14 cellular contexts compared by ENCODE assay signal in genomic region chr5:169142264-169142970, GRCh38.
DNase-seq lines count a peak whose midpoint lies in the region; ATAC-seq, FAIRE-seq and TF ChIP-seq lines count a peak whose summit lies in the region.
"Had no signal": no experiment of that assay in that cellular context is flagged by ENCODE, and none has a peak within 500 bp of the region (broad histone marks: within the 10 kb centered on the region; RNA-seq: fewer than 3 reads in every experiment).

No MANE protein-coding gene starts in this region.

- H4K20me1 ChIP-seq in astrocyte (ENCODE audit: insufficient read depth, low read length), result no peaks in the 10 kb centered on the region

- no peaks in the 10 kb centered on the region for H3K9me3 ChIP-seq in astrocyte (ENCODE audit: insufficient read depth, low read depth, low read length)
- H3K9me3 ChIP-seq in gastrocnemius medialis, result no peaks in the 10 kb centered on the region

- H3K27me3 Mint-ChIP-seq in astrocyte (ENCODE audit: low read depth, unreplicated experiment), result peaks cover 7% of the 10 kb centered on the region
- H3K27me3 Mint-ChIP-seq in endothelial cell (ENCODE audit: unreplicated experiment), result no peaks in the 10 kb centered on the region

- no peak overlapping the region for H3K27ac ChIP-seq in astrocyte (ENCODE audit: low read depth, low read length)
- peak overlapping the region in 2 of 4 donors; percentile 19 to 58 for H3K27ac ChIP-seq in gastrocnemius medialis
- H3K27ac ChIP-seq: epithelial cell of prostate had no signal

- H3K4me1 Mint-ChIP-seq in astrocyte (ENCODE audit: low read depth, unreplicated experiment), result no peaks in the 10 kb centered on the region
- H3K4me1 Mint-ChIP-seq in endothelial cell (ENCODE audit: unreplicated experiment), result no peaks in the 10 kb centered on the region
- H3K4me1 Mint-ChIP-seq: natural killer cell had no signal

- H3K4me1 ChIP-seq in astrocyte (ENCODE audit: insufficient read depth, low read length) (no peaks in the 10 kb centered on the region), gastrocnemius medialis (peaks cover 0 to 9% of the 10 kb centered on the region in 2 donors)

- H3K27ac Mint-ChIP-seq in astrocyte (ENCODE audit: unreplicated experiment), result no peak overlapping the region
- H3K27ac Mint-ChIP-seq in endothelial cell (ENCODE audit: unreplicated experiment), result no peak overlapping the region
- H3K27ac Mint-ChIP-seq: activated naive CD8-positive, alpha-beta T cell; natural killer cell had no signal

- H3K4me3 Mint-ChIP-seq in astrocyte (ENCODE audit: unreplicated experiment) (no peak overlapping the region), endothelial cell (ENCODE audit: unreplicated experiment) (no peak overlapping the region)
- H3K4me3 Mint-ChIP-seq: activated naive CD8-positive, alpha-beta T cell; natural killer cell had no signal

- H3K4me3 ChIP-seq in astrocyte (ENCODE audit: insufficient read depth, low read depth, low read length) (no peak overlapping the region), gastrocnemius medialis (no peak overlapping the region)

- H2AFZ ChIP-seq in astrocyte (ENCODE audit: low read depth, low read length), result no peak overlapping the region

- intact Hi-C loops in left colon (cut with DNase I, micrococcal nuclease) (no loop called here), gastrocnemius medialis (cut with DNase I; ENCODE audit: low total_unique reads) (no loop called here)

- H3K36me3 Mint-ChIP-seq in astrocyte (ENCODE audit: low read depth, unreplicated experiment) (peaks cover 5% of the 10 kb centered on the region), endothelial cell (ENCODE audit: low read depth, unreplicated experiment) (no peaks in the 10 kb centered on the region)
- H3K36me3 Mint-ChIP-seq: activated naive CD8-positive, alpha-beta T cell; natural killer cell had no signal

- in situ Hi-C loops in gastrocnemius medialis (cut with MboI; ENCODE audit: low sequenced_read_pairs in 4 of 4), result no loop called here

- H3K27me3 ChIP-seq in astrocyte (ENCODE audit: insufficient read depth, low read length) (no peaks in the 10 kb centered on the region), gastrocnemius medialis (no peaks in the 10 kb centered on the region)

- no peak overlapping the region for H3K9ac ChIP-seq in astrocyte (ENCODE audit: low read length)

- DNase-seq in Daoy (ENCODE audit: low read depth), result peak; percentile 13
- DNase-seq in astrocyte (ENCODE audit: low read depth), result peak; percentile 69
- DNase-seq in left colon, result peak; percentile 12 to 59
- DNase-seq in gastrocnemius medialis, result peak; percentile 42 to 49
- DNase-seq in activated effector memory CD4-positive, alpha-beta T cell treated with Interleukin-2 at 50 U/mL for 16 hours, result no peak
- no peak for DNase-seq in endothelial cell (ENCODE audit: low spot score)
- DNase-seq: natural killer cell; NCI-H1417; stimulated activated naive CD8-positive, alpha-beta T cell treated with anti-CD3 and anti-CD28 coated beads, Interleukin-15, Interleukin-2, amounts not matched to agents 100 U/mL and 50 U/mL, for 24 hours had no signal

- H3K36me3 ChIP-seq in astrocyte (ENCODE audit: insufficient read depth, low read length) (no peaks in the 10 kb centered on the region), gastrocnemius medialis (no peaks in the 10 kb centered on the region)

- H3K79me2 ChIP-seq in astrocyte (ENCODE audit: insufficient read depth, low read length), result no peaks in the 10 kb centered on the region

- ATAC-seq in left colon (no peak), gastrocnemius medialis (peak; percentile 74 to 88), HG02885 (IDR thresholded peaks at IDR 0.05; ENCODE audit: poor library complexity, unreplicated experiment) (no peak), HG02970 (IDR thresholded peaks at IDR 0.05; ENCODE audit: low FRiP score, unreplicated experiment) (no peak)
- ATAC-seq: natural killer cell; stimulated activated naive CD8-positive, alpha-beta T cell treated with anti-CD3 and anti-CD28 coated beads, Interleukin-15, Interleukin-2, amounts not matched to agents 100 U/mL and 50 U/mL, for 24 hours had no signal

- TF ChIP-seq CTCF in astrocyte (IDR thresholded peaks at IDR 0.05; ENCODE audit: insufficient read depth, low read depth, low read length), result no peak
- no peak for TF ChIP-seq CTCF in gastrocnemius medialis (IDR thresholded peaks at IDR 0.05 in 4 of 5, conservative IDR thresholded peaks at IDR 0.05 in 1 of 5)
- no peak for TF ChIP-seq CTCF in endothelial cell (IDR thresholded peaks at IDR 0.05; ENCODE audit: unreplicated experiment)

- H3K9me3 Mint-ChIP-seq in astrocyte (ENCODE audit: unreplicated experiment) (no peaks in the 10 kb centered on the region), endothelial cell (ENCODE audit: unreplicated experiment) (no peaks in the 10 kb centered on the region)
- H3K9me3 Mint-ChIP-seq: natural killer cell had no signal

- TF ChIP-seq POLR2A in gastrocnemius medialis (IDR thresholded peaks at IDR 0.05), result no peak

- no peak for FAIRE-seq in astrocyte (lab: Jason Lieb, UNC)
- FAIRE-seq: H1 had no signal

- H3K4me2 ChIP-seq in astrocyte (ENCODE audit: low read length), result no peak overlapping the region

Comparison
In these comparisons a context has a peak if more than half of its experiments do, and no peak if none do; other contexts are left out.
1. DNase-seq: peak in Daoy (single experiment), astrocyte (single experiment), left colon (2 of 2) and gastrocnemius medialis (2 of 2); none in activated effector memory CD4-positive, alpha-beta T cell treated with Interleukin-2 at 50 U/mL for 16 hours (single experiment) and endothelial cell (single experiment).
2. ATAC-seq: peak in gastrocnemius medialis (2 of 2); none in left colon (single experiment), HG02885 (single experiment) and HG02970 (single experiment).